Comparison of ENCODE assay signal across 1 cellular context in the genomic region with DNA sequence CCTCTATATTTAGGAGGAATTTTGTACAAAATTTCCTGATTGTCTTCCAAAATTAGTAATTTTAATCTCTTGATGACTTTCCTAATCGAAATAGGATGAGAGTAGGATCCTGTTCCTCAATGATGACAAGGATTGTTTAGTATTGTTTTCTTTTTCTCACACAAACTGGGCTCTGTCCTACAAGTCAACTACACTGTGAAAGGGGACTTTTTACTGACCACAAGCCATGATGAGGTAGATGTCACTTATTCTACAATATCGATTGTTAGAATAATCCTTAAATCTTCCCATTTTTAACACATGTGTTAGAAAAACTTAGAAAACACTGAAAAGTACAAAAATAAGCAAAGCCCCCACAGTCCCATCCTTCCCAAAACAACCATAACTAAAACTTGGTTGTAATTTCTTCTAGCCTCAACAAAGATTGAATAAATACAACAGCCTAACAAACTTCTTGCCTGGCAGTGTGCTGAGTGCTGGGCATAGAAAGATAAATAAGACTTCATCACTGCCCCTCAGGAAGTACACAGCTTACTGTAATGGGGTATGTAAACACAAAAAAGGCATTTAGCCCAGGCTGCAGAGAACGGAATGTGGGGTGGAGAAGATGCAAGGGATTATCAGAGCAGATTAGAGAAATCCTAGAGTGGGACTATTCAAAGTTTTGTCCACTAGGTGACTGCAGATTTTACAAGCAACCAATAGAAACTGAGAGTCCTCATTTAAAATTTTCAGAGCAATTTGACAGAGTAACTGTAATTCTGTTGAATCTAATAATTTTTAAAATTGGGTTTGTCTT.
TF ChIP-seq lines count a peak whose summit lies in the region.

No MANE protein-coding gene starts in this region.

TF ChIP-seq in HepG2, 621 proteins besides CTCF, POLR2A, EP300 and RAD21 (continued from another document):
- TF ChIP-seq, protein P1, sequence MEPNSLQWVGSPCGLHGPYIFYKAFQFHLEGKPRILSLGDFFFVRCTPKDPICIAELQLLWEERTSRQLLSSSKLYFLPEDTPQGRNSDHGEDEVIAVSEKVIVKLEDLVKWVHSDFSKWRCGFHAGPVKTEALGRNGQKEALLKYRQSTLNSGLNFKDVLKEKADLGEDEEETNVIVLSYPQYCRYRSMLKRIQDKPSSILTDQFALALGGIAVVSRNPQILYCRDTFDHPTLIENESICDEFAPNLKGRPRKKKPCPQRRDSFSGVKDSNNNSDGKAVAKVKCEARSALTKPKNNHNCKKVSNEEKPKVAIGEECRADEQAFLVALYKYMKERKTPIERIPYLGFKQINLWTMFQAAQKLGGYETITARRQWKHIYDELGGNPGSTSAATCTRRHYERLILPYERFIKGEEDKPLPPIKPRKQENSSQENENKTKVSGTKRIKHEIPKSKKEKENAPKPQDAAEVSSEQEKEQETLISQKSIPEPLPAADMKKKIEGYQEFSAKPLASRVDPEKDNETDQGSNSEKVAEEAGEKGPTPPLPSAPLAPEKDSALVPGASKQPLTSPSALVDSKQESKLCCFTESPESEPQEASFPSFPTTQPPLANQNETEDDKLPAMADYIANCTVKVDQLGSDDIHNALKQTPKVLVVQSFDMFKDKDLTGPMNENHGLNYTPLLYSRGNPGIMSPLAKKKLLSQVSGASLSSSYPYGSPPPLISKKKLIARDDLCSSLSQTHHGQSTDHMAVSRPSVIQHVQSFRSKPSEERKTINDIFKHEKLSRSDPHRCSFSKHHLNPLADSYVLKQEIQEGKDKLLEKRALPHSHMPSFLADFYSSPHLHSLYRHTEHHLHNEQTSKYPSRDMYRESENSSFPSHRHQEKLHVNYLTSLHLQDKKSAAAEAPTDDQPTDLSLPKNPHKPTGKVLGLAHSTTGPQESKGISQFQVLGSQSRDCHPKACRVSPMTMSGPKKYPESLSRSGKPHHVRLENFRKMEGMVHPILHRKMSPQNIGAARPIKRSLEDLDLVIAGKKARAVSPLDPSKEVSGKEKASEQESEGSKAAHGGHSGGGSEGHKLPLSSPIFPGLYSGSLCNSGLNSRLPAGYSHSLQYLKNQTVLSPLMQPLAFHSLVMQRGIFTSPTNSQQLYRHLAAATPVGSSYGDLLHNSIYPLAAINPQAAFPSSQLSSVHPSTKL (CRISPR knock-in tag; IDR thresholded peaks at IDR 0.05): peak; percentile 57
- TF ChIP-seq, protein P2, sequence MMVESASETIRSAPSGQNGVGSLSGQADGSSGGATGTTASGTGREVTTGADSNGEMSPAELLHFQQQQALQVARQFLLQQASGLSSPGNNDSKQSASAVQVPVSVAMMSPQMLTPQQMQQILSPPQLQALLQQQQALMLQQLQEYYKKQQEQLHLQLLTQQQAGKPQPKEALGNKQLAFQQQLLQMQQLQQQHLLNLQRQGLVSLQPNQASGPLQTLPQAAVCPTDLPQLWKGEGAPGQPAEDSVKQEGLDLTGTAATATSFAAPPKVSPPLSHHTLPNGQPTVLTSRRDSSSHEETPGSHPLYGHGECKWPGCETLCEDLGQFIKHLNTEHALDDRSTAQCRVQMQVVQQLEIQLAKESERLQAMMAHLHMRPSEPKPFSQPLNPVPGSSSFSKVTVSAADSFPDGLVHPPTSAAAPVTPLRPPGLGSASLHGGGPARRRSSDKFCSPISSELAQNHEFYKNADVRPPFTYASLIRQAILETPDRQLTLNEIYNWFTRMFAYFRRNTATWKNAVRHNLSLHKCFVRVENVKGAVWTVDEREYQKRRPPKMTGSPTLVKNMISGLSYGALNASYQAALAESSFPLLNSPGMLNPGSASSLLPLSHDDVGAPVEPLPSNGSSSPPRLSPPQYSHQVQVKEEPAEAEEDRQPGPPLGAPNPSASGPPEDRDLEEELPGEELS (CRISPR knock-in tag; IDR thresholded peaks at IDR 0.05): peak; percentile 40; the same call in 1 of the 2 replicates
- peak; percentile 78; the same call in 1 of the 2 replicates for TF ChIP-seq HIC2 (CRISPR knock-in tag; IDR thresholded peaks at IDR 0.05; ENCODE audit: low read depth)
- TF ChIP-seq ETV5 (CRISPR knock-in tag; IDR thresholded peaks at IDR 0.05; ENCODE audit: borderline replicate concordance): peak; percentile 35; the same call in 1 of the 2 replicates
- no peak for TF ChIP-seq DZIP1 (CRISPR knock-in tag; IDR thresholded peaks at IDR 0.05)
- TF ChIP-seq, protein P3, sequence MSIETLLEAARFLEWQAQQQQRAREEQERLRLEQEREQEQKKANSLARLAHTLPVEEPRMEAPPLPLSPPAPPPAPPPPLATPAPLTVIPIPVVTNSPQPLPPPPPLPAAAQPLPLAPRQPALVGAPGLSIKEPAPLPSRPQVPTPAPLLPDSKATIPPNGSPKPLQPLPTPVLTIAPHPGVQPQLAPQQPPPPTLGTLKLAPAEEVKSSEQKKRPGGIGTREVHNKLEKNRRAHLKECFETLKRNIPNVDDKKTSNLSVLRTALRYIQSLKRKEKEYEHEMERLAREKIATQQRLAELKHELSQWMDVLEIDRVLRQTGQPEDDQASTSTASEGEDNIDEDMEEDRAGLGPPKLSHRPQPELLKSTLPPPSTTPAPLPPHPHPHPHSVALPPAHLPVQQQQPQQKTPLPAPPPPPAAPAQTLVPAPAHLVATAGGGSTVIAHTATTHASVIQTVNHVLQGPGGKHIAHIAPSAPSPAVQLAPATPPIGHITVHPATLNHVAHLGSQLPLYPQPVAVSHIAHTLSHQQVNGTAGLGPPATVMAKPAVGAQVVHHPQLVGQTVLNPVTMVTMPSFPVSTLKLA (IDR thresholded peaks at IDR 0.05): no peak
- peak; percentile 64 for TF ChIP-seq TEAD3 (CRISPR knock-in tag; optimal IDR thresholded peaks at IDR 0.05; ENCODE audit: borderline replicate concordance)
- TF ChIP-seq FOXA1 (IDR thresholded peaks at IDR 0.05): no peak
- TF ChIP-seq FOXA1 (CRISPR knock-in tag; IDR thresholded peaks at IDR 0.05): peak; percentile 79
- TF ChIP-seq ARID3A (IDR thresholded peaks at IDR 0.05; ENCODE audit: low read depth, low read length): peak; percentile 63; the same call in 1 of the 2 replicates
- no peak for TF ChIP-seq MAF1 (CRISPR knock-in tag; IDR thresholded peaks at IDR 0.05; ENCODE audit: borderline replicate concordance)
- TF ChIP-seq ZNF792 (CRISPR knock-in tag; IDR thresholded peaks at IDR 0.05): no peak
- 0 out of 2 replicates have a peak, but pooled peaks have one; percentile 22 for TF ChIP-seq FOSL2 (CRISPR knock-in tag; IDR thresholded peaks at IDR 0.05)
- TF ChIP-seq RAD51 (IDR thresholded peaks at IDR 0.05; ENCODE audit: borderline replicate concordance): no peak
- no peak for TF ChIP-seq ZNF3 (CRISPR knock-in tag; IDR thresholded peaks at IDR 0.05)
- TF ChIP-seq BCL6 (CRISPR knock-in tag; IDR thresholded peaks at IDR 0.05): peak; percentile 43; the same call in 1 of the 2 replicates
- no peak for TF ChIP-seq ZNF343 (CRISPR knock-in tag; IDR thresholded peaks at IDR 0.05)
- TF ChIP-seq ZFP62 (CRISPR knock-in tag; IDR thresholded peaks at IDR 0.05): no peak
- no peak for TF ChIP-seq FOXC1 (CRISPR knock-in tag; IDR thresholded peaks at IDR 0.05; ENCODE audit: borderline replicate concordance)
- TF ChIP-seq ZNF768 (CRISPR knock-in tag; IDR thresholded peaks at IDR 0.05): no peak
- TF ChIP-seq PREB (CRISPR knock-in tag; IDR thresholded peaks at IDR 0.05): no peak
- TF ChIP-seq ZIK1 (CRISPR knock-in tag; IDR thresholded peaks at IDR 0.05; ENCODE audit: borderline replicate concordance, low read depth): no peak
- TF ChIP-seq FOXA3 (CRISPR knock-in tag; IDR thresholded peaks at IDR 0.05): peak; percentile 74
- 0 out of 2 replicates have a peak, but pooled peaks have one; percentile 24 for TF ChIP-seq ISL2 (CRISPR knock-in tag; IDR thresholded peaks at IDR 0.05)
- no peak for TF ChIP-seq FOXP1 (IDR thresholded peaks at IDR 0.05)
- peak; percentile 28; the same call in 1 of the 2 replicates for TF ChIP-seq FOXP1 (CRISPR knock-in tag; IDR thresholded peaks at IDR 0.05)
- 0 out of 2 replicates have a peak, but pooled peaks have one; percentile 10 for TF ChIP-seq ZNF335 (CRISPR knock-in tag; IDR thresholded peaks at IDR 0.05)
TF ChIP-seq in HepG2: peak in this region for 16.
